In the genomic region with DNA sequence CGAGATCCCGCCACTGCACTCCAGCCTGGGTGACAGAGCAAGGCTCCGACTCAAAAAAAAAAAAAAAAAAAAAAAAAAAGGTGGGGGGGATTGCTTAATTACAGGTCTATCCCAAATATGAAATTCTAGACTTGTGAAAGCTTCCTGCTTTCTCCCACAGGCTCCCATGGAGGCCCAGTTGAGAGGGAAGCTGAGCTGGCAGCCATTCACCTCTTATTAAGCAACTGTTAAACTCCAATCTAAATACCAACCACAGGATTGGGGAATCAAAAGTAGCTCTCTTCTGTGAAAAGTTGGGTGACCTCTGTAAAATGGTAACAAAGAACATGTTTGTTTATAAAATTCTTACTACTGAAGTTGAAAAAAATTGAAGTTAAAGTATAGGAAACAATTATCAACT, we compare ENCODE assay signal across 1 cellular context.
TF ChIP-seq lines count a peak whose summit lies in the region.

No MANE protein-coding gene starts in this region.

TF ChIP-seq in IMR-90, 13 proteins besides CTCF, POLR2A, EP300 and RAD21:
- no peak for TF ChIP-seq MXI1 (IDR thresholded peaks at IDR 0.05; ENCODE audit: borderline replicate concordance, low read depth, low read length)
- no peak for TF ChIP-seq MAZ (IDR thresholded peaks at IDR 0.05; ENCODE audit: borderline replicate concordance, low read depth, low read length)
- no peak for TF ChIP-seq FOS (IDR thresholded peaks at IDR 0.05; ENCODE audit: low read depth, low read length)
- TF ChIP-seq USF2 (IDR thresholded peaks at IDR 0.05; ENCODE audit: low read depth, low read length) = no peak
- TF ChIP-seq BHLHE40 (IDR thresholded peaks at IDR 0.05; ENCODE audit: low read depth, low read length) = no peak
- no peak for TF ChIP-seq RCOR1 (IDR thresholded peaks at IDR 0.05; ENCODE audit: insufficient replicate concordance, low read length)
- no peak for TF ChIP-seq RFX5 (IDR thresholded peaks at IDR 0.05; ENCODE audit: low read depth, low read length)
- no peak for TF ChIP-seq MAFK (IDR thresholded peaks at IDR 0.05; ENCODE audit: low read depth, low read length)
- TF ChIP-seq NFE2L2 (IDR thresholded peaks at IDR 0.05; ENCODE audit: low read depth, low read length) = no peak
- no peak for TF ChIP-seq ELK1 (IDR thresholded peaks at IDR 0.05; ENCODE audit: borderline replicate concordance, low read depth, low read length)
- no peak for TF ChIP-seq CEBPB (IDR thresholded peaks at IDR 0.05; ENCODE audit: low read depth, low read length)
- TF ChIP-seq SMC3 (IDR thresholded peaks at IDR 0.05; ENCODE audit: low read depth, low read length) = no peak
- no peak for TF ChIP-seq CHD1 (IDR thresholded peaks at IDR 0.05; ENCODE audit: low read depth, low read length)
